5 cellular contexts compared by ENCODE assay signal in the genomic region with DNA sequence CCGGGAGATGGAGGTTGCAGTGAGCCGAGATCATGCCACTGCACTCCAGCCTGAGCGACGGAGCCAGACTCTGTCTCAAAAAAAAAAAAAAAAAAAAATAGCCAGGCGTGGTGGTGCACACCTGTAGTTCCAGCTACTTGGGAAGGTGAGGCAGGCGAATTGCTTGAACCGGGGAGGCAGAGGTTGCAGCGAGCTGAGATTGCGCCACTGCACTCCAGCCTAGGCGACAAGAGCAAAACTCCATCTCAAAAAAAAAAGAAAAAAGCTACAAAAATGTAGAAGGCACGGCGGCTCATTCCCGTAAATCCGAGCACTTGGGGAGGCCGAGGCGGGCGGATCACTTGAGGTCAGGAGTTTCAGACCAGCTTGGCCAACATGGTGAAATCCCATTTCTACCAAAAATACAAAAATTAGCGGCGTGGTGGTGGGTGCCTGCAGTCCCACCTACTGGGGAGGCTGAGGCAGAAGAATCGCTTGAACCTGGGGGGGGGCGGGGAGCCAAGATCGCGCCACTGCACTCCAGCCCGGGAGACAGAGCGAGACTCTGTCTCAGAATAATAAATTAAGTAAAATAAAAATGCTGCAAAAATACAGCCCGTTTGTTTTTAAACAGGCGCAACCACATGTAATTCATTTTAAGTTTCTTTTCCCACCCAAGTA. TPM values are rescaled to one million over a fixed set of nuclear protein-coding genes. Genes with fewer than 3 reads are reported as not detected.
DNase-seq lines count a peak whose midpoint lies in the region; TF ChIP-seq lines count a peak whose summit lies in the region.
"Not testable (repeated sequence)": the region's sequence is repeated elsewhere in the genome, so short reads cannot be mapped to it uniquely, and the experiment has no call there.

No MANE protein-coding gene starts in this region.

- H3K36me3 Mint-ChIP-seq in activated CD4-positive, alpha-beta T cell treated with anti-CD3 and anti-CD28 coated beads, Interleukin-2, amount 10 ng/mL, durations not matched to agents 7 days and 5 days (ENCODE audit: low read depth) = peaks cover 24% of the 10 kb centered on the region
- not testable (repeated sequence) for H3K36me3 Mint-ChIP-seq in immature natural killer cell; progenitor cell of endocrine pancreas (ENCODE audit: insufficient read depth)

- not testable (repeated sequence) for DNase-seq in HL-60 (ENCODE audit: low read depth in 1 of 2, low spot score in 1 of 2); activated CD4-positive, alpha-beta T cell treated with anti-CD3 and anti-CD28 coated beads, Interleukin-2, amount 10 ng/mL, durations not matched to agents 7 days and 5 days; coronary artery (ENCODE audit: low spot score); immature natural killer cell; progenitor cell of endocrine pancreas (ENCODE audit: low spot score, unreplicated experiment)

- peak overlapping the region; percentile 74 for H3K4me3 Mint-ChIP-seq in activated CD4-positive, alpha-beta T cell treated with anti-CD3 and anti-CD28 coated beads, Interleukin-2, amount 10 ng/mL, durations not matched to agents 7 days and 5 days
- peak overlapping the region; percentile 63 to 79 (median 71) for H3K4me3 Mint-ChIP-seq in immature natural killer cell
- peak overlapping the region; percentile 74 for H3K4me3 Mint-ChIP-seq in progenitor cell of endocrine pancreas (ENCODE audit: low read depth)

- H3K4me1 Mint-ChIP-seq in activated CD4-positive, alpha-beta T cell treated with anti-CD3 and anti-CD28 coated beads, Interleukin-2, amount 10 ng/mL, durations not matched to agents 7 days and 5 days = peaks cover 33% of the 10 kb centered on the region
- peaks cover 28 to 31% of the 10 kb centered on the region in 2 donors for H3K4me1 Mint-ChIP-seq in immature natural killer cell
- H3K4me1 Mint-ChIP-seq in progenitor cell of endocrine pancreas (ENCODE audit: low read depth) = peaks cover 29% of the 10 kb centered on the region

- peak overlapping the region; percentile 65 for H3K4me3 ChIP-seq in HL-60 (replicated peaks; ENCODE audit: insufficient read depth, low read length)
- H3K4me3 ChIP-seq in coronary artery = peak overlapping the region; percentile 84

- H3K9me3 Mint-ChIP-seq in activated CD4-positive, alpha-beta T cell treated with anti-CD3 and anti-CD28 coated beads, Interleukin-2, amount 10 ng/mL, durations not matched to agents 7 days and 5 days; immature natural killer cell; progenitor cell of endocrine pancreas (ENCODE audit: low read depth): not testable (repeated sequence)

- CTCF ChIA-PET in activated CD4-positive, alpha-beta T cell treated with anti-CD3 and anti-CD28 coated beads, Interleukin-2, amount 10 ng/mL, durations not matched to agents 7 days and 5 days (lab: Charles Lee) = interaction anchor here (0.7 to 6.5 kb wide), 7 partner anchors 15 to 144 kb away, joined by 3 to 65 read pairs (median 3); partner anchors contain the start of genes CYSRT1, NELFB, RNF208 and RNF224

- TF ChIP-seq CTCF in HL-60 (IDR thresholded peaks at IDR 0.05; ENCODE audit: insufficient read depth, low read length); coronary artery (IDR thresholded peaks at IDR 0.05); progenitor cell of endocrine pancreas (IDR thresholded peaks at IDR 0.05; ENCODE audit: unreplicated experiment): not testable (repeated sequence)

- H3K27me3 Mint-ChIP-seq in activated CD4-positive, alpha-beta T cell treated with anti-CD3 and anti-CD28 coated beads, Interleukin-2, amount 10 ng/mL, durations not matched to agents 7 days and 5 days; progenitor cell of endocrine pancreas: not testable (repeated sequence)
- peaks cover 12 to 26% (median 25%) of the 10 kb centered on the region in 3 donors for H3K27me3 Mint-ChIP-seq in immature natural killer cell (ENCODE audit: low read depth in 3 of 3)

- peak overlapping the region; percentile 85 for H3K27ac Mint-ChIP-seq in activated CD4-positive, alpha-beta T cell treated with anti-CD3 and anti-CD28 coated beads, Interleukin-2, amount 10 ng/mL, durations not matched to agents 7 days and 5 days
- peak overlapping the region in 5 of 6 donors; percentile 21 to 77 (median 48) for H3K27ac Mint-ChIP-seq in immature natural killer cell
- peak overlapping the region; percentile 92 for H3K27ac Mint-ChIP-seq in progenitor cell of endocrine pancreas

- not testable (repeated sequence) for H3K27me3 ChIP-seq in HL-60 (ENCODE audit: insufficient read depth, poor library complexity, severe bottlenecking)

- H3K27ac ChIP-seq in HL-60 (replicated peaks) = peak overlapping the region; percentile 98
- H3K27ac ChIP-seq in coronary artery = peak overlapping the region; percentile 81 to 100

- POLR2A ChIA-PET in activated CD4-positive, alpha-beta T cell treated with anti-CD3 and anti-CD28 coated beads, Interleukin-2, amount 10 ng/mL, durations not matched to agents 7 days and 5 days (lab: Charles Lee) = not testable (repeated sequence)

RNA-seq across cellular contexts. Expression of gene TUBB4B, which starts 1.4 kb away (rescaled TPM):
- total RNA-seq in activated CD4-positive, alpha-beta T cell treated with anti-CD3 and anti-CD28 coated beads, Interleukin-2, amount 10 ng/mL, durations not matched to agents 7 days and 5 days = 100 to 1,000 TPM; 355 to 382 TPM
- polyA plus RNA-seq in immature natural killer cell = 10 to 100 TPM; 60.8 to 98.2 (median 71.9) TPM
- 233 and 245 TPM in 2 replicates for total RNA-seq in progenitor cell of endocrine pancreas

RNA-seq across cellular contexts. Expression of gene SLC34A3, which starts 9.0 kb away (rescaled TPM):
- total RNA-seq in activated CD4-positive, alpha-beta T cell treated with anti-CD3 and anti-CD28 coated beads, Interleukin-2, amount 10 ng/mL, durations not matched to agents 7 days and 5 days = not detected
- polyA plus RNA-seq in immature natural killer cell = not detected
- total RNA-seq in progenitor cell of endocrine pancreas = 0.26 and 0.27 TPM in 2 replicates

RNA-seq across cellular contexts. Expression of gene STPG3, which starts 11.4 kb away (rescaled TPM):
- total RNA-seq in activated CD4-positive, alpha-beta T cell treated with anti-CD3 and anti-CD28 coated beads, Interleukin-2, amount 10 ng/mL, durations not matched to agents 7 days and 5 days = not detected
- not detected for polyA plus RNA-seq in immature natural killer cell
- total RNA-seq in progenitor cell of endocrine pancreas = not detected in 2 replicates

RNA-seq across cellular contexts. Expression of gene RNF224, which starts 12.4 kb away (rescaled TPM):
- total RNA-seq in activated CD4-positive, alpha-beta T cell treated with anti-CD3 and anti-CD28 coated beads, Interleukin-2, amount 10 ng/mL, durations not matched to agents 7 days and 5 days = under 1 TPM in 1 of 2 experiments, not detected in 1; 0.10 TPM
- polyA plus RNA-seq in immature natural killer cell = not detected
- total RNA-seq in progenitor cell of endocrine pancreas = 0.27 and 0.53 TPM in 2 replicates

RNA-seq across cellular contexts. Expression of gene CYSRT1, which starts 14.7 kb away (rescaled TPM):
- under 1 TPM; 0.35 to 0.72 TPM for total RNA-seq in activated CD4-positive, alpha-beta T cell treated with anti-CD3 and anti-CD28 coated beads, Interleukin-2, amount 10 ng/mL, durations not matched to agents 7 days and 5 days
- under 1 TPM in 1 of 3 donors, not detected in 2; 0.19 TPM for polyA plus RNA-seq in immature natural killer cell
- 1.2 and 2.7 TPM in 2 replicates for total RNA-seq in progenitor cell of endocrine pancreas
